1 cellular context compared by ENCODE assay signal in genomic region chr11:66001941-66002647, GRCh38.
TF ChIP-seq lines count a peak whose summit lies in the region.

Gene BANF1, plus strand, starts transcription at chr11:66002503. Its CDS starts 748 bp downstream, at chr11:66003251.
Gene EIF1AD, minus strand, starts transcription at chr11:66002157. Its CDS starts 1,768 bp downstream, at chr11:66000389.

TF ChIP-seq in HepG2, 621 proteins besides CTCF, POLR2A, EP300 and RAD21 (continued from another document):
- TF ChIP-seq ZSCAN30 (CRISPR knock-in tag; IDR thresholded peaks at IDR 0.05) (no peak), KDM3A (CRISPR knock-in tag; IDR thresholded peaks at IDR 0.05; ENCODE audit: low read depth) (peak; percentile 95), AGO1 (IDR thresholded peaks at IDR 0.05; ENCODE audit: low read depth, low read length, poor library complexity, severe bottlenecking) (no peak), ZNF878 (CRISPR knock-in tag; IDR thresholded peaks at IDR 0.05) (peak; percentile 89; the same call in 1 of the 2 replicates), ADNP (CRISPR knock-in tag; IDR thresholded peaks at IDR 0.05) (no peak), ZNF674 (CRISPR knock-in tag; IDR thresholded peaks at IDR 0.05; ENCODE audit: low read depth) (peak; percentile 67; the same call in 1 of the 2 replicates), ZBTB20 (CRISPR knock-in tag; IDR thresholded peaks at IDR 0.05; ENCODE audit: borderline replicate concordance, low read depth) (peak; percentile 64; the same call in 1 of the 2 replicates), MEIS2 (CRISPR knock-in tag; IDR thresholded peaks at IDR 0.05) (peak; percentile 32; the same call in 1 of the 2 replicates), NAIF1 (CRISPR knock-in tag; IDR thresholded peaks at IDR 0.05; ENCODE audit: borderline replicate concordance) (no peak; the same call in 1 of the 2 replicates), U2AF1 (optimal IDR thresholded peaks at IDR 0.05; ENCODE audit: low read depth, low read length) (peak; percentile 48), AFF4 (CRISPR knock-in tag; IDR thresholded peaks at IDR 0.05) (no peak), ZNF737 (CRISPR knock-in tag; IDR thresholded peaks at IDR 0.05; ENCODE audit: borderline replicate concordance) (peak; percentile 82; the same call in 1 of the 2 replicates), SCMH1 (CRISPR knock-in tag; IDR thresholded peaks at IDR 0.05; ENCODE audit: borderline replicate concordance) (no peak), SOX13 (IDR thresholded peaks at IDR 0.05) (no peak), SOX13 (CRISPR knock-in tag; conservative IDR thresholded peaks at IDR 0.05 in 1 of 2, IDR thresholded peaks at IDR 0.05 in 1 of 2) (peak in 1 of 2 experiments; percentile 34; a peak in 1 of 4 replicates), ZNF792 (CRISPR knock-in tag; IDR thresholded peaks at IDR 0.05) (peak; percentile 81; the same call in 1 of the 2 replicates), YEATS4 (CRISPR knock-in tag; IDR thresholded peaks at IDR 0.05; ENCODE audit: borderline replicate concordance) (peak; percentile 86; the same call in 1 of the 2 replicates), ZBTB3 (CRISPR knock-in tag; IDR thresholded peaks at IDR 0.05; ENCODE audit: borderline replicate concordance, low read depth) (peak; percentile 71), TAF15 (IDR thresholded peaks at IDR 0.05; ENCODE audit: low read depth, low read length, poor library complexity, severe bottlenecking) (no peak), MED1 (CRISPR knock-in tag; IDR thresholded peaks at IDR 0.05) (peak; percentile 75), TEAD3 (CRISPR knock-in tag; optimal IDR thresholded peaks at IDR 0.05; ENCODE audit: borderline replicate concordance) (peak; percentile 87), ZNF615 (CRISPR knock-in tag; IDR thresholded peaks at IDR 0.05; ENCODE audit: borderline replicate concordance) (peak; percentile 81; the same call in 1 of the 2 replicates), GTF2F1 (IDR thresholded peaks at IDR 0.05; ENCODE audit: low read length) (no peak)
